ENCODE assay signal across 12 cellular contexts in genomic region chr2:28544915-28545589, GRCh38. TPM values are rescaled to one million over a fixed set of nuclear protein-coding genes. Genes with fewer than 3 reads are reported as not detected.
A peak's percentile ranks its signal among the peaks of the same experiment; 100 is the strongest.
DNase-seq lines count a peak whose midpoint lies in the region; ATAC-seq, FAIRE-seq and TF ChIP-seq lines count a peak whose summit lies in the region.
"Had no signal": no experiment of that assay in that cellular context is flagged by ENCODE, and none has a peak within 500 bp of the region (broad histone marks: within the 10 kb centered on the region; RNA-seq: fewer than 3 reads in every experiment).

No MANE protein-coding gene starts in this region.

- no peak for FAIRE-seq in small intestine (lab: Jason Lieb, UNC)
- FAIRE-seq: A204.1 had no signal

- H3K9me3 ChIP-seq in small intestine (ENCODE audit: control insufficient read depth, low read depth) (no peaks in the 10 kb centered on the region), uterus (no peaks in the 10 kb centered on the region)
- H3K9me3 ChIP-seq: tibial artery had no signal

- 8 to 47% (median 21%) methylated on average over 18 of the region's 18 CpGs for WGBS in small intestine, 3 donors

- DNase-seq in NK-92 treated with Interleukin-12 subunit alpha and Interleukin-12 subunit beta, amount 100 ng/mL, for 24 hours (lab: John Stamatoyannopoulos, UW): peak; percentile 41
- DNase-seq in NK-92 (lab: John Stamatoyannopoulos, UW; ENCODE audit: unreplicated experiment): no peak
- peak; percentile 54 for DNase-seq in T-helper 2 cell treated with Interferon-gamma antibody and Interleukin-4, amounts not matched to agents 5 μg/mL and 100 μg/mL, for 36 hours (ENCODE audit: low spot score)
- no peak for DNase-seq in epithelial cell of prostate (ENCODE audit: low read depth, low spot score)
- peak; percentile 90 for DNase-seq in small intestine
- no peak for DNase-seq in uterus
- no peak for DNase-seq in NCI-H748 (lab: John Stamatoyannopoulos, UW; ENCODE audit: unreplicated experiment)
- DNase-seq: NCI-H1092 treated with DMSO at 0.1 percent for 48 hours, tibial artery had no signal

- H3K36me3 Mint-ChIP-seq in T-helper 2 cell treated with Interferon-gamma antibody and Interleukin-4, amounts not matched to agents 5 μg/mL and 100 μg/mL, for 36 hours (ENCODE audit: low read depth): no peaks in the 10 kb centered on the region

- peak overlapping the region in 1 of 2 donors; percentile 2 for H3K4me3 ChIP-seq in small intestine (ENCODE audit: low read depth in 1 of 2, low read length in 2 of 2)
- no peak overlapping the region for H3K4me3 ChIP-seq in uterus
- H3K4me3 ChIP-seq: lung, tibial artery had no signal

- no peaks in the 10 kb centered on the region for H3K27me3 Mint-ChIP-seq in T-helper 2 cell treated with Interferon-gamma antibody and Interleukin-4, amounts not matched to agents 5 μg/mL and 100 μg/mL, for 36 hours (ENCODE audit: low read depth)

- H3K4me3 Mint-ChIP-seq in T-helper 2 cell treated with Interferon-gamma antibody and Interleukin-4, amounts not matched to agents 5 μg/mL and 100 μg/mL, for 36 hours: peak overlapping the region; percentile 59

- H3K27ac Mint-ChIP-seq in T-helper 2 cell treated with Interferon-gamma antibody and Interleukin-4, amounts not matched to agents 5 μg/mL and 100 μg/mL, for 36 hours: peak overlapping the region; percentile 91

- H3K4me1 ChIP-seq in small intestine (ENCODE audit: control insufficient read depth in 2 of 2, insufficient read depth in 1 of 2, low read depth in 1 of 2, low read length in 1 of 2) (peaks cover 0 to 18% of the 10 kb centered on the region in 2 donors), uterus (no peaks in the 10 kb centered on the region)

- ATAC-seq in HG03442 (IDR thresholded peaks at IDR 0.05; ENCODE audit: unreplicated experiment): no peak

- no peak for TF ChIP-seq POLR2A in uterus (IDR thresholded peaks at IDR 0.05)

- TF ChIP-seq CTCF in uterus (IDR thresholded peaks at IDR 0.05): no peak

- intact Hi-C loops in uterus (cut with DNase I; ENCODE audit: low total_unique reads): no loop called here

- peaks cover 33% of the 10 kb centered on the region for H3K4me1 Mint-ChIP-seq in T-helper 2 cell treated with Interferon-gamma antibody and Interleukin-4, amounts not matched to agents 5 μg/mL and 100 μg/mL, for 36 hours (ENCODE audit: low read depth)

- H3K36me3 ChIP-seq in small intestine (ENCODE audit: control insufficient read depth in 2 of 2, insufficient read depth in 2 of 2, low read length in 2 of 2) (no peaks in the 10 kb centered on the region), uterus (no peaks in the 10 kb centered on the region)
- H3K36me3 ChIP-seq: tibial artery had no signal

- peak overlapping the region; percentile 74 for H3K27ac ChIP-seq in epithelial cell of prostate
- peak overlapping the region; percentile 60 to 79 for H3K27ac ChIP-seq in small intestine (ENCODE audit: low read depth in 1 of 2, low read length in 1 of 2)
- H3K27ac ChIP-seq in uterus: no peak overlapping the region
- H3K27ac ChIP-seq: tibial artery had no signal

- no peaks in the 10 kb centered on the region for H3K9me3 Mint-ChIP-seq in T-helper 2 cell treated with Interferon-gamma antibody and Interleukin-4, amounts not matched to agents 5 μg/mL and 100 μg/mL, for 36 hours

- H3K27me3 ChIP-seq in small intestine (ENCODE audit: control insufficient read depth in 2 of 2, insufficient read depth in 2 of 2, low read length in 2 of 2) (no peaks in the 10 kb centered on the region), uterus (no peaks in the 10 kb centered on the region)
- H3K27me3 ChIP-seq: tibial artery had no signal

RNA-seq across cellular contexts. Expression of gene PLB1, which starts 49.2 kb away (rescaled TPM):
- polyA plus RNA-seq in small intestine: 1 to 10 TPM in 1 of 3 donors, under 1 TPM in 2; 0.45 to 1.3 (median 0.81) TPM
- 10 to 100 TPM in 1 of 4 donors, 1 to 10 TPM in 3; 2.9 to 12.4 (median 5.2) TPM for total RNA-seq in uterus

Comparison
In these comparisons a context has a peak if more than half of its experiments do, and no peak if none do; other contexts are left out.
1. DNase-seq: peak in NK-92 treated with Interleukin-12 subunit alpha and Interleukin-12 subunit beta, amount 100 ng/mL, for 24 hours (single experiment), T-helper 2 cell treated with Interferon-gamma antibody and Interleukin-4, amounts not matched to agents 5 μg/mL and 100 μg/mL, for 36 hours (single experiment) and small intestine (single experiment); none in NK-92 (single experiment), epithelial cell of prostate (single experiment), uterus (0 of 2) and NCI-H748 (single experiment).
2. H3K27ac ChIP-seq: peak in epithelial cell of prostate (single experiment) and small intestine (2 of 2); none in uterus (0 of 2).